ENCODE assay signal across 33 cellular contexts in the genomic region with DNA sequence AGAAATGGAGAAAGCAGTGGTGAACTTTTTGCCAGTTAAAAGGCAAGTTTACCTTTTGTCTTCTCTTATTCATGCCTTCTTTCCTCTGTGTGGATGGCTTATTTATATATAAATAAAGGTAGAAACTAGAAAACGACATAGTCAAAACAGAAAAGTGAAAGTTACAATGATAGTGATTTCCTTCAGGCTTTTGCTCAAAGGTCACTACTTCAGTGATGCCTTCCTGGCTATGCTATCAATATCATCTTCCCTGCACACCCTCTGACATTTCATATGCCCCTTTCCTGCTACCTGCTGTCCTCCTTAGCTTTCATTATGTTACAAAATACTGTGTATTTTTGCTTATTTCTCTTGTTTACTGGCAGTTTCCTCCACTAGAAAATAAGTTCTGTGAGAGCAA.
"Had no signal": no experiment of that assay in that cellular context is flagged by ENCODE, and none has a peak within 500 bp of the region (broad histone marks: within the 10 kb centered on the region; RNA-seq: fewer than 3 reads in every experiment).

No MANE protein-coding gene starts in this region.

- DNase-seq: activated B cell treated with CpG ODN at 0.5 μM for 24 hours; activated CD4-positive, alpha-beta T cell treated with anti-CD3 and anti-CD28 coated beads for 48 hours; activated CD4-positive, alpha-beta T cell treated with anti-CD3 and anti-CD28 coated beads, Interleukin-2, amount 50 U/mL, for 1 hour; activated CD4-positive, alpha-beta T cell treated with anti-CD3 and anti-CD28 coated beads, Interleukin-2, amount 50 U/mL, for 48 hours; activated CD8-positive, alpha-beta memory T cell treated with anti-CD3 and anti-CD28 coated beads for 24 hours; activated CD8-positive, alpha-beta T cell treated with anti-CD3 and anti-CD28 coated beads for 36 hours; activated effector memory CD4-positive, alpha-beta T cell treated with Interleukin-2 at 50 U/mL for 16 hours; activated gamma-delta T cell treated with Interleukin-2 at 50 U/mL for 16 hours; activated naive CD4-positive, alpha-beta T cell treated with anti-CD3 and anti-CD28 coated beads for 36 hours; activated T-cell treated with anti-CD3 and anti-CD28 coated beads, Interleukin-2, amount 50 U/mL, for 24 hours; amniotic stem cell; anterior cingulate cortex; brain microvascular endothelial cell; caudate nucleus; effector CD8-positive, alpha-beta T cell; esophagus squamous epithelium; foreskin melanocyte; heart right ventricle; SW 1271; T-cell; T1000; WERI-Rb-1 had no signal

- H3K4me1 Mint-ChIP-seq: activated B cell treated with CpG ODN at 0.5 μM for 24 hours had no signal

- H3K36me3 ChIP-seq: brain microvascular endothelial cell, esophagus squamous epithelium, gastroesophageal sphincter, heart right ventricle, WERI-Rb-1 had no signal

- H3K27me3 Mint-ChIP-seq: activated B cell treated with CpG ODN at 0.5 μM for 24 hours; activated CD8-positive, alpha-beta T cell treated with anti-CD3 and anti-CD28 coated beads for 36 hours; activated naive CD4-positive, alpha-beta T cell treated with anti-CD3 and anti-CD28 coated beads, Interleukin-2, amount 50 U/mL, for 24 hours; activated T-cell treated with anti-CD3 and anti-CD28 coated beads, Interleukin-2, amount 50 U/mL, for 24 hours; activated T-helper 17 cell treated with anti-CD3 and anti-CD28 coated beads, Interleukin-2, amount 50 U/mL, for 72 hours; T-cell had no signal

- FAIRE-seq: astrocyte, colon, endometrium, endothelial cell of umbilical vein had no signal

- H3K9me3 ChIP-seq: esophagus squamous epithelium, gastroesophageal sphincter, heart right ventricle had no signal

- H3K4me1 ChIP-seq: esophagus squamous epithelium had no signal

- H3K4me3 ChIP-seq: esophagus squamous epithelium, gastroesophageal sphincter, heart right ventricle had no signal

- H3K27me3 ChIP-seq: brain microvascular endothelial cell, esophagus squamous epithelium, gastroesophageal sphincter, heart right ventricle had no signal

- H3K27ac Mint-ChIP-seq: activated B cell treated with CpG ODN at 0.5 μM for 24 hours; activated CD8-positive, alpha-beta T cell treated with anti-CD3 and anti-CD28 coated beads for 36 hours; activated naive CD4-positive, alpha-beta T cell treated with anti-CD3 and anti-CD28 coated beads for 36 hours; activated naive CD4-positive, alpha-beta T cell treated with anti-CD3 and anti-CD28 coated beads, Interleukin-2, amount 50 U/mL, for 24 hours; activated T-cell treated with anti-CD3 and anti-CD28 coated beads, Interleukin-2, amount 50 U/mL, for 24 hours; activated T-helper 17 cell treated with anti-CD3 and anti-CD28 coated beads, Interleukin-2, amount 50 U/mL, for 72 hours; T-helper 1 cell treated with Interleukin-12 subunit alpha and Interleukin-12 subunit beta and Interleukin-4 antibody, amounts not matched to agents 30 μg/mL and 1 μg/mL, for 36 hours; T-helper 2 cell treated with Interferon-gamma antibody and Interleukin-4, amounts not matched to agents 5 μg/mL and 100 μg/mL, for 36 hours had no signal

- ATAC-seq: activated CD4-positive, CD25-positive, alpha-beta regulatory T cell treated with anti-CD3 and anti-CD28 coated beads, Interleukin-2, amount 50 U/mL, for 24 hours; activated CD8-positive, alpha-beta T cell treated with anti-CD3 and anti-CD28 coated beads for 36 hours; activated T-helper 17 cell treated with anti-CD3 and anti-CD28 coated beads, Interleukin-2, amount 50 U/mL, for 72 hours; gastroesophageal sphincter; heart right ventricle; T-cell had no signal

- H3K4me3 Mint-ChIP-seq: activated B cell treated with CpG ODN at 0.5 μM for 24 hours; activated CD8-positive, alpha-beta T cell treated with anti-CD3 and anti-CD28 coated beads for 36 hours; activated naive CD4-positive, alpha-beta T cell treated with anti-CD3 and anti-CD28 coated beads for 36 hours; activated naive CD4-positive, alpha-beta T cell treated with anti-CD3 and anti-CD28 coated beads, Interleukin-2, amount 50 U/mL, for 24 hours; activated T-cell treated with anti-CD3 and anti-CD28 coated beads, Interleukin-2, amount 50 U/mL, for 24 hours; activated T-helper 17 cell treated with anti-CD3 and anti-CD28 coated beads, Interleukin-2, amount 50 U/mL, for 72 hours; T-cell; T-helper 1 cell treated with Interleukin-12 subunit alpha and Interleukin-12 subunit beta and Interleukin-4 antibody, amounts not matched to agents 30 μg/mL and 1 μg/mL, for 36 hours; T-helper 2 cell treated with Interferon-gamma antibody and Interleukin-4, amounts not matched to agents 5 μg/mL and 100 μg/mL, for 36 hours had no signal

- H3K9me3 Mint-ChIP-seq: activated B cell treated with CpG ODN at 0.5 μM for 24 hours; activated CD8-positive, alpha-beta T cell treated with anti-CD3 and anti-CD28 coated beads for 36 hours; activated naive CD4-positive, alpha-beta T cell treated with anti-CD3 and anti-CD28 coated beads for 36 hours; activated naive CD4-positive, alpha-beta T cell treated with anti-CD3 and anti-CD28 coated beads, Interleukin-2, amount 50 U/mL, for 24 hours; activated T-cell treated with anti-CD3 and anti-CD28 coated beads, Interleukin-2, amount 50 U/mL, for 24 hours; activated T-helper 17 cell treated with anti-CD3 and anti-CD28 coated beads, Interleukin-2, amount 50 U/mL, for 72 hours; T-cell; T-helper 1 cell treated with Interleukin-12 subunit alpha and Interleukin-12 subunit beta and Interleukin-4 antibody, amounts not matched to agents 30 μg/mL and 1 μg/mL, for 36 hours; T-helper 2 cell treated with Interferon-gamma antibody and Interleukin-4, amounts not matched to agents 5 μg/mL and 100 μg/mL, for 36 hours had no signal

- H3K27ac ChIP-seq: brain microvascular endothelial cell, epithelial cell of prostate, esophagus squamous epithelium, gastroesophageal sphincter, heart right ventricle, WERI-Rb-1 had no signal
